ENCODE assay signal across 10 cellular contexts in the genomic region with DNA sequence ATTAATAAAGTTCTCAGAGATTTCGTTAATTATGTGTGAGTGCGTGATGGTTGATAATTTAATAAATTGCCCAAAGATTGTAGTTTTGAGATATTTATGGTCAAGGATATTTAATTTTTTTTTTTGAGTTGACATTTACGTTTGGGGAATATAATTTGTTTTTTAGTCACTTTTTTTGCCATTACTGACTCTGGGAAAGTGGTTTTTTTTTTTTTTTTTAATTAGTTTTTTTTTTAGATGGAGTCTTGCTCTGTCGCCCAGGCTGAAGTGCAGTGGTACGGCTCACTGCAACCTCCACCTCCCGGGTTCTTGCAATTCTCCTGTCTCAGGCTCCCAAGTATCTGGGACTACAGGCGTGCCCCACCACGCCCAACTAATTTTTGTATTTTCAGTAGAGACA. TPM values are rescaled to one million over a fixed set of nuclear protein-coding genes. Genes with fewer than 3 reads are reported as not detected.
DNase-seq lines count a peak whose midpoint lies in the region; ATAC-seq and TF ChIP-seq lines count a peak whose summit lies in the region.
"Had no signal": no experiment of that assay in that cellular context is flagged by ENCODE, and none has a peak within 500 bp of the region (broad histone marks: within the 10 kb centered on the region; RNA-seq: fewer than 3 reads in every experiment).

No MANE protein-coding gene starts in this region.

- H3K36me3 Mint-ChIP-seq in neural crest cell (ENCODE audit: low read depth) = peaks cover 2% of the 10 kb centered on the region

- H3K4me3 ChIP-seq in GM06990 (replicated peaks; ENCODE audit: low read depth, low read length) (peak overlapping the region; percentile 92), OCI-LY1 (ENCODE audit: low read depth, low read length, poor library complexity, severe bottlenecking) (peak overlapping the region; percentile 87), duodenal mucosa (ENCODE audit: low read depth in 1 of 2, low read length in 2 of 2) (peak overlapping the region; percentile 95 to 99)

- H3K4me1 ChIP-seq in OCI-LY1 (ENCODE audit: insufficient read depth, low read length, severe bottlenecking) = peaks cover 21% of the 10 kb centered on the region
- H3K4me1 ChIP-seq in duodenal mucosa (ENCODE audit: control insufficient read depth in 1 of 2, insufficient read depth in 2 of 2, low read length in 2 of 2) = peaks cover 6 to 7% of the 10 kb centered on the region in 2 donors

- peaks cover 20% of the 10 kb centered on the region for H3K27me3 Mint-ChIP-seq in neural crest cell (ENCODE audit: low read depth)

- no peak for DNase-seq in GM06990 (ENCODE audit: extremely low read depth, insufficient read length)
- DNase-seq in neural crest cell (ENCODE audit: low read depth, low spot score) = no peak
- no peak for DNase-seq in MV-4-11 (lab: John Stamatoyannopoulos, UW)
- no peak for DNase-seq in NCI-H524 treated with DMSO at 0.1 percent for 48 hours (lab: John Stamatoyannopoulos, UW)
- no peak for DNase-seq in NCI-H1694 treated with DMSO at 0.1 percent for 48 hours (lab: John Stamatoyannopoulos, UW)
- DNase-seq: NCI-H1930, retina had no signal

- H3K9me3 Mint-ChIP-seq in neural crest cell = no peaks in the 10 kb centered on the region

- H3K4me1 Mint-ChIP-seq in neural crest cell = peaks cover 20% of the 10 kb centered on the region

- H3K4me2 ChIP-seq in OCI-LY1 (ENCODE audit: low read length) = peak overlapping the region; percentile 94

- H3K9me3 ChIP-seq in OCI-LY1 (ENCODE audit: low read length) (no peaks in the 10 kb centered on the region), duodenal mucosa (ENCODE audit: control insufficient read depth in 1 of 2, low read length in 2 of 2) (no peaks in the 10 kb centered on the region)

- no peak overlapping the region for H3K27ac Mint-ChIP-seq in neural crest cell (ENCODE audit: unreplicated experiment)

- peak overlapping the region; percentile 97 for H3K4me3 Mint-ChIP-seq in neural crest cell

- ATAC-seq in GM18520 (IDR thresholded peaks at IDR 0.05; ENCODE audit: unreplicated experiment) = no peak

- H3F3A ChIP-seq in OCI-LY1 (ENCODE audit: insufficient read depth, low read length) = no peaks in the 10 kb centered on the region

- H3K9ac ChIP-seq in OCI-LY1 (ENCODE audit: low read length) (peak overlapping the region; percentile 92), duodenal mucosa (ENCODE audit: low read depth in 1 of 2, low read length in 2 of 2) (peak overlapping the region in 1 of 2 donors; percentile 92)

- H3K9me2 ChIP-seq in OCI-LY1 (ENCODE audit: low read depth, low read length) = no peaks in the 10 kb centered on the region

- no peaks in the 10 kb centered on the region for H3K27me3 ChIP-seq in GM06990 (replicated peaks; ENCODE audit: control insufficient read depth, insufficient read depth, low read length)
- H3K27me3 ChIP-seq in OCI-LY1 (ENCODE audit: insufficient read depth, low read length) = no peaks in the 10 kb centered on the region
- H3K27me3 ChIP-seq in duodenal mucosa (ENCODE audit: control insufficient read depth in 1 of 2, insufficient read depth in 2 of 2, low read length in 2 of 2) = no peaks in the 10 kb centered on the region

- H3K27ac ChIP-seq in OCI-LY1 (ENCODE audit: low read depth, low read length, poor library complexity, severe bottlenecking) (no peak overlapping the region), duodenal mucosa (ENCODE audit: low read depth, low read length) (no peak overlapping the region)

- H3K79me2 ChIP-seq in OCI-LY1 (ENCODE audit: insufficient read depth, low read length) = peaks cover 22% of the 10 kb centered on the region

- H4K20me1 ChIP-seq in OCI-LY1 (ENCODE audit: insufficient read depth, low read length) = no peaks in the 10 kb centered on the region

- H2AFZ ChIP-seq in OCI-LY1 (ENCODE audit: low read length) = no peak overlapping the region

- no peak for TF ChIP-seq CTCF in GM06990 (IDR thresholded peaks at IDR 0.05; ENCODE audit: insufficient read depth, low read length, poor library complexity, severe bottlenecking)
- no peak for TF ChIP-seq CTCF in OCI-LY1 (IDR thresholded peaks at IDR 0.05; ENCODE audit: low read length)
- no peak for TF ChIP-seq CTCF in neural crest cell (conservative IDR thresholded peaks at IDR 0.05)

- H3K36me3 ChIP-seq in GM06990 (ENCODE audit: control insufficient read depth, insufficient read depth, low read length) = peaks cover 4% of the 10 kb centered on the region
- peaks cover 38% of the 10 kb centered on the region for H3K36me3 ChIP-seq in OCI-LY1 (ENCODE audit: insufficient read depth, low read length)
- H3K36me3 ChIP-seq in duodenal mucosa (ENCODE audit: control insufficient read depth in 1 of 2, insufficient read depth in 2 of 2, low read length in 2 of 2) = peaks cover 4 to 32% of the 10 kb centered on the region in 2 donors

RNA-seq across cellular contexts. Expression of gene BDP1, which starts 1.7 kb away (rescaled TPM):
- 28.5 and 30.2 TPM in 2 replicates for total RNA-seq in neural crest cell
